Comparison of ENCODE assay signal across 27 cellular contexts in the genomic region with DNA sequence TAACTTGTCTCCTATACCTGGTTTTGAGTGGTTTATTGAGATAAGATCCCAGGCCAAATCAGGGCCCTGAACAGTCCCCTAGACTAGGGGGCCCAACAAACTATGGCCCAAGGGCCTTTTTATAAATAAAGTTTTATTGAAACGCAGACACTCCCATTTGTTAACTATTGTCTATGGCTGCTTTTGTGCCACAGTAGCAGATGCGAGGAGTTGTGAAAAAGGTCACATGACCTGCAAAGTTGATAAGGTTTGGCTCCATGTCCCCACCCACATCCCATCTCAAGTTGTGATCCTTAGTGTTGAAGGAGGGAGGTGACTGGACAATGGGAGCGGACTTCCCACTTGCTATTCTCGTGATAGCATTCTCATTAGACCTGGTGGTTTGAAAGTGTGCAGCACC.
"Had no signal": no experiment of that assay in that cellular context is flagged by ENCODE, and none has a peak within 500 bp of the region (broad histone marks: within the 10 kb centered on the region; RNA-seq: fewer than 3 reads in every experiment).

No MANE protein-coding gene starts in this region.

- H3K9me3 ChIP-seq: body of pancreas, colonic mucosa had no signal

- H3K27ac Mint-ChIP-seq: activated CD4-positive, alpha-beta memory T cell treated with anti-CD3 and anti-CD28 coated beads, Interleukin-2, amount 10 ng/mL, durations not matched to agents 7 days and 5 days; activated CD4-positive, alpha-beta T cell treated with anti-CD3 and anti-CD28 coated beads, Interleukin-2, amount 10 ng/mL, durations not matched to agents 7 days and 5 days; activated naive CD4-positive, alpha-beta T cell treated with anti-CD3 and anti-CD28 coated beads, Interleukin-2, amount 10 ng/mL, durations not matched to agents 7 days and 5 days; activated naive CD4-positive, alpha-beta T cell treated with anti-CD3 and anti-CD28 coated beads, Interleukin-2, amount 50 U/mL, for 72 hours; activated T-cell treated with anti-CD3 and anti-CD28 coated beads, Interleukin-2, amount 50 U/mL, for 24 hours; activated T-cell treated with anti-CD3 and anti-CD28 coated beads, Interleukin-2, amount 50 U/mL, for 72 hours had no signal

- H3K27ac ChIP-seq: adrenal gland, body of pancreas, cardiac muscle cell, colonic mucosa had no signal

- H3K36me3 ChIP-seq: adrenal gland, cardiac muscle cell, colonic mucosa had no signal

- H3K4me1 Mint-ChIP-seq: activated CD4-positive, alpha-beta memory T cell treated with anti-CD3 and anti-CD28 coated beads, Interleukin-2, amount 10 ng/mL, durations not matched to agents 7 days and 5 days; activated CD4-positive, alpha-beta T cell treated with anti-CD3 and anti-CD28 coated beads, Interleukin-2, amount 10 ng/mL, durations not matched to agents 7 days and 5 days; activated naive CD4-positive, alpha-beta T cell treated with anti-CD3 and anti-CD28 coated beads, Interleukin-2, amount 10 ng/mL, durations not matched to agents 7 days and 5 days had no signal

- H3K27me3 ChIP-seq: adrenal gland, body of pancreas, cardiac muscle cell, colonic mucosa had no signal

- H3K27me3 Mint-ChIP-seq: activated T-cell treated with anti-CD3 and anti-CD28 coated beads, Interleukin-2, amount 50 U/mL, for 24 hours had no signal

- DNase-seq: activated CD4-positive, alpha-beta memory T cell treated with anti-CD3 and anti-CD28 coated beads, Interleukin-2, amount 10 ng/mL, durations not matched to agents 7 days and 5 days; activated CD4-positive, alpha-beta T cell treated with anti-CD3 and anti-CD28 coated beads for 1 hour; activated CD4-positive, alpha-beta T cell treated with anti-CD3 and anti-CD28 coated beads for 4 hours; activated CD4-positive, alpha-beta T cell treated with anti-CD3 and anti-CD28 coated beads, Interleukin-2, amount 10 ng/mL, durations not matched to agents 7 days and 5 days; activated CD4-positive, alpha-beta T cell treated with anti-CD3 and anti-CD28 coated beads, Interleukin-2, amount 50 U/mL, for 4 hours; activated CD8-positive, alpha-beta memory T cell treated with anti-CD3 and anti-CD28 coated beads, Interleukin-2, amount 50 U/mL, for 48 hours; activated gamma-delta T cell; activated naive CD4-positive, alpha-beta T cell; activated naive CD4-positive, alpha-beta T cell treated with anti-CD3 and anti-CD28 coated beads, Interleukin-2, amount 10 ng/mL, durations not matched to agents 7 days and 5 days; activated T-cell treated with anti-CD3 and anti-CD28 coated beads for 4 hours; activated T-cell treated with anti-CD3 and anti-CD28 coated beads, Interleukin-2, amount 50 U/mL, for 24 hours; activated T-cell treated with anti-CD3 and anti-CD28 coated beads, Interleukin-2, amount 50 U/mL, for 72 hours; adrenal gland; amygdala; aorta; body of pancreas; central memory CD4-positive, alpha-beta T cell; cerebellar nuclear complex; colonic mucosa; effector CD8-positive, alpha-beta T cell; foreskin fibroblast; head of caudate nucleus; T-helper 2 cell had no signal

- H3K4me3 Mint-ChIP-seq: activated CD4-positive, alpha-beta memory T cell treated with anti-CD3 and anti-CD28 coated beads, Interleukin-2, amount 10 ng/mL, durations not matched to agents 7 days and 5 days; activated CD4-positive, alpha-beta T cell treated with anti-CD3 and anti-CD28 coated beads, Interleukin-2, amount 10 ng/mL, durations not matched to agents 7 days and 5 days; activated naive CD4-positive, alpha-beta T cell treated with anti-CD3 and anti-CD28 coated beads, Interleukin-2, amount 10 ng/mL, durations not matched to agents 7 days and 5 days; activated T-cell treated with anti-CD3 and anti-CD28 coated beads, Interleukin-2, amount 50 U/mL, for 24 hours; activated T-cell treated with anti-CD3 and anti-CD28 coated beads, Interleukin-2, amount 50 U/mL, for 72 hours had no signal

- ATAC-seq: activated naive CD4-positive, alpha-beta T cell treated with anti-CD3 and anti-CD28 coated beads, Interleukin-2, amount 50 U/mL, for 72 hours; activated T-cell treated with anti-CD3 and anti-CD28 coated beads, Interleukin-2, amount 50 U/mL, for 72 hours; body of pancreas; esophagus mucosa had no signal

- H3K36me3 Mint-ChIP-seq: activated naive CD4-positive, alpha-beta T cell treated with anti-CD3 and anti-CD28 coated beads, Interleukin-2, amount 10 ng/mL, durations not matched to agents 7 days and 5 days had no signal

- FAIRE-seq: frontal cortex had no signal

- H3K4me3 ChIP-seq: adrenal gland, body of pancreas, cardiac muscle cell, colonic mucosa had no signal

- H3K4me1 ChIP-seq: colonic mucosa had no signal
